In genomic region chr1:230849451-230850194, GRCh38 we compare ENCODE assay signal across 8 cellular contexts. TPM values are rescaled to one million over a fixed set of nuclear protein-coding genes. Genes with fewer than 3 reads are reported as not detected.
DNase-seq lines count a peak whose midpoint lies in the region; ATAC-seq, FAIRE-seq and TF ChIP-seq lines count a peak whose summit lies in the region.

No MANE protein-coding gene starts in this region.

- H3K27ac ChIP-seq in VCaP (peak overlapping the region; percentile 24; the same call in 1 of the 2 replicates), cardiac muscle cell (peak overlapping the region; percentile 97)

- H3K36me3 ChIP-seq in cardiac muscle cell = no peaks in the 10 kb centered on the region

- H3K9me3 ChIP-seq in cardiac muscle cell (ENCODE audit: low read depth) = no peaks in the 10 kb centered on the region

- no peak for TF ChIP-seq POLR2A in GM12892 (IDR thresholded peaks at IDR 0.05; ENCODE audit: low read depth, low read length)

- no peak for FAIRE-seq in GM12892 (lab: Jason Lieb, UNC)

- intact Hi-C loops in sciatic nerve (cut with DNase I) = no loop called here

- H3K4me1 ChIP-seq in cardiac muscle cell (ENCODE audit: low read depth) = peaks cover 48% of the 10 kb centered on the region

- H3K4me3 ChIP-seq in cardiac muscle cell = no peak overlapping the region

- no peaks in the 10 kb centered on the region for H3K27me3 ChIP-seq in cardiac muscle cell

- TF ChIP-seq CTCF in VCaP (conservative IDR thresholded peaks at IDR 0.05) = no peak
- TF ChIP-seq CTCF in cardiac muscle cell (IDR thresholded peaks at IDR 0.05; ENCODE audit: low read depth, low read length) = no peak

- peak; percentile 95 for DNase-seq in EL
- peak; percentile 43 to 96 for DNase-seq in cardiac muscle cell (ENCODE audit: low read depth in 1 of 2, low spot score in 1 of 2)
- DNase-seq in sciatic nerve (ENCODE audit: low spot score) = no peak
- DNase-seq in OCI-M2 (lab: John Stamatoyannopoulos, UW; ENCODE audit: unreplicated experiment) = no peak
- DNase-seq in NCI-H2171 treated with DMSO at 0.1 percent for 48 hours (lab: John Stamatoyannopoulos, UW) = no peak
- no peak for DNase-seq in GM12892 (ENCODE audit: insufficient read length)

- ATAC-seq in sciatic nerve (peak; percentile 91), HG03571 (IDR thresholded peaks at IDR 0.05; ENCODE audit: unreplicated experiment) (no peak)

RNA-seq across cellular contexts. Expression of gene C1orf198, which starts 18.7 kb away (rescaled TPM):
- total RNA-seq in cardiac muscle cell (67.6 and 68.8 TPM in 2 replicates), sciatic nerve (121 TPM)
- 54.7 and 59.0 TPM in 2 replicates for polyA plus RNA-seq in cardiac muscle cell
- polyA plus RNA-seq in GM12892 (2012; ENCODE audit: missing spikeins) = 1.4 TPM

Comparison
In these comparisons a context has a peak if more than half of its experiments do, and no peak if none do; other contexts are left out.
1. DNase-seq: peak in EL (single experiment) and cardiac muscle cell (2 of 2); none in sciatic nerve (single experiment), OCI-M2 (single experiment), NCI-H2171 treated with DMSO at 0.1 percent for 48 hours (single experiment) and GM12892 (single experiment).